Comparison of ENCODE assay signal across 1 cellular context in the genomic region with DNA sequence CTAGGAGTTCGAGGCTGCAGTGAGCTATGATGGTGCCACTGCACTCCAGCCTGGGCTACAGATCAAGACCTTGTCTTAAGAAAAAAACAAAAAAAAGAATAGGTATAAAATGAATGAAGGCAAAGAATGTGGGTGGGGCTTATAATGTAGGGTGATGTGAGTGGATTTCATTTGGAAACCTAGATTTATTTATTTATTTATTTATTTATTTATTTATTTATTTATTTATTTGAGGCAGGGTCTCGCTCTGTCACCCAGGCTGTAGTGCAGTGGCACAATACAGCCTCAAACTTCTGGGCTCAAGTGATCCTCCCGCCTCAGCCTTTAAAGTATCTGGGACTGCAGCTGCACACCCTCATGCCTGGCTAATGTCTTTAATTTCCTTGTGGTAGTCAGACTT.
TF ChIP-seq lines count a peak whose summit lies in the region.

No MANE protein-coding gene starts in this region.

TF ChIP-seq in HEK293, 187 proteins besides CTCF, POLR2A, EP300 and RAD21 (continued from another document):
- TF ChIP-seq, protein P1, sequence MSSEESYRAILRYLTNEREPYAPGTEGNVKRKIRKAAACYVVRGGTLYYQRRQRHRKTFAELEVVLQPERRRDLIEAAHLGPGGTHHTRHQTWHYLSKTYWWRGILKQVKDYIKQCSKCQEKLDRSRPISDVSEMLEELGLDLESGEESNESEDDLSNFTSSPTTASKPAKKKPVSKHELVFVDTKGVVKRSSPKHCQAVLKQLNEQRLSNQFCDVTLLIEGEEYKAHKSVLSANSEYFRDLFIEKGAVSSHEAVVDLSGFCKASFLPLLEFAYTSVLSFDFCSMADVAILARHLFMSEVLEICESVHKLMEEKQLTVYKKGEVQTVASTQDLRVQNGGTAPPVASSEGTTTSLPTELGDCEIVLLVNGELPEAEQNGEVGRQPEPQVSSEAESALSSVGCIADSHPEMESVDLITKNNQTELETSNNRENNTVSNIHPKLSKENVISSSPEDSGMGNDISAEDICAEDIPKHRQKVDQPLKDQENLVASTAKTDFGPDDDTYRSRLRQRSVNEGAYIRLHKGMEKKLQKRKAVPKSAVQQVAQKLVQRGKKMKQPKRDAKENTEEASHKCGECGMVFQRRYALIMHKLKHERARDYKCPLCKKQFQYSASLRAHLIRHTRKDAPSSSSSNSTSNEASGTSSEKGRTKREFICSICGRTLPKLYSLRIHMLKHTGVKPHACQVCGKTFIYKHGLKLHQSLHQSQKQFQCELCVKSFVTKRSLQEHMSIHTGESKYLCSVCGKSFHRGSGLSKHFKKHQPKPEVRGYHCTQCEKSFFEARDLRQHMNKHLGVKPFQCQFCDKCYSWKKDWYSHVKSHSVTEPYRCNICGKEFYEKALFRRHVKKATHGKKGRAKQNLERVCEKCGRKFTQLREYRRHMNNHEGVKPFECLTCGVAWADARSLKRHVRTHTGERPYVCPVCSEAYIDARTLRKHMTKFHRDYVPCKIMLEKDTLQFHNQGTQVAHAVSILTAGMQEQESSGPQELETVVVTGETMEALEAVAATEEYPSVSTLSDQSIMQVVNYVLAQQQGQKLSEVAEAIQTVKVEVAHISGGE (tag by site-specific recombination; conservative IDR thresholded peaks at IDR 0.05; ENCODE audit: low read depth) = peak; percentile 78
- TF ChIP-seq ZNF629 (tag by site-specific recombination; IDR thresholded peaks at IDR 0.05) = peak; percentile 43; the same call in 1 of the 2 replicates
- peak; percentile 89 for TF ChIP-seq ZNF555 (tag by site-specific recombination; conservative IDR thresholded peaks at IDR 0.05)
- peak; percentile 71 for TF ChIP-seq ZNF433 (tag by site-specific recombination; IDR thresholded peaks at IDR 0.05; ENCODE audit: low read depth)
- TF ChIP-seq ZNF560 (tag by site-specific recombination; IDR thresholded peaks at IDR 0.05; ENCODE audit: borderline replicate concordance) = peak; percentile 76; the same call in 1 of the 2 replicates
- TF ChIP-seq, protein P2, sequence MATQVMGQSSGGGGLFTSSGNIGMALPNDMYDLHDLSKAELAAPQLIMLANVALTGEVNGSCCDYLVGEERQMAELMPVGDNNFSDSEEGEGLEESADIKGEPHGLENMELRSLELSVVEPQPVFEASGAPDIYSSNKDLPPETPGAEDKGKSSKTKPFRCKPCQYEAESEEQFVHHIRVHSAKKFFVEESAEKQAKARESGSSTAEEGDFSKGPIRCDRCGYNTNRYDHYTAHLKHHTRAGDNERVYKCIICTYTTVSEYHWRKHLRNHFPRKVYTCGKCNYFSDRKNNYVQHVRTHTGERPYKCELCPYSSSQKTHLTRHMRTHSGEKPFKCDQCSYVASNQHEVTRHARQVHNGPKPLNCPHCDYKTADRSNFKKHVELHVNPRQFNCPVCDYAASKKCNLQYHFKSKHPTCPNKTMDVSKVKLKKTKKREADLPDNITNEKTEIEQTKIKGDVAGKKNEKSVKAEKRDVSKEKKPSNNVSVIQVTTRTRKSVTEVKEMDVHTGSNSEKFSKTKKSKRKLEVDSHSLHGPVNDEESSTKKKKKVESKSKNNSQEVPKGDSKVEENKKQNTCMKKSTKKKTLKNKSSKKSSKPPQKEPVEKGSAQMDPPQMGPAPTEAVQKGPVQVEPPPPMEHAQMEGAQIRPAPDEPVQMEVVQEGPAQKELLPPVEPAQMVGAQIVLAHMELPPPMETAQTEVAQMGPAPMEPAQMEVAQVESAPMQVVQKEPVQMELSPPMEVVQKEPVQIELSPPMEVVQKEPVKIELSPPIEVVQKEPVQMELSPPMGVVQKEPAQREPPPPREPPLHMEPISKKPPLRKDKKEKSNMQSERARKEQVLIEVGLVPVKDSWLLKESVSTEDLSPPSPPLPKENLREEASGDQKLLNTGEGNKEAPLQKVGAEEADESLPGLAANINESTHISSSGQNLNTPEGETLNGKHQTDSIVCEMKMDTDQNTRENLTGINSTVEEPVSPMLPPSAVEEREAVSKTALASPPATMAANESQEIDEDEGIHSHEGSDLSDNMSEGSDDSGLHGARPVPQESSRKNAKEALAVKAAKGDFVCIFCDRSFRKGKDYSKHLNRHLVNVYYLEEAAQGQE (tag by site-specific recombination; IDR thresholded peaks at IDR 0.05) = peak; percentile 67
- peak; percentile 96 for TF ChIP-seq ZNF426 (tag by site-specific recombination; IDR thresholded peaks at IDR 0.05)
- TF ChIP-seq ZFP37 (tag by site-specific recombination; IDR thresholded peaks at IDR 0.05) = peak; percentile 53; the same call in 1 of the 2 replicates
- peak; percentile 76 for TF ChIP-seq ZNF266 (tag by site-specific recombination; IDR thresholded peaks at IDR 0.05; ENCODE audit: low read depth)
- TF ChIP-seq ZXDB (tag by site-specific recombination; IDR thresholded peaks at IDR 0.05) = peak; percentile 72; the same call in 1 of the 2 replicates
- TF ChIP-seq ZNF404 (tag by site-specific recombination; IDR thresholded peaks at IDR 0.05) = 0 out of 2 replicates have a peak, but pooled peaks have one; percentile 67
- TF ChIP-seq ZBTB8A (tag by site-specific recombination; IDR thresholded peaks at IDR 0.05) = peak; percentile 78
- peak; percentile 77; the same call in 1 of the 2 replicates for TF ChIP-seq ZNF292 (tag by site-specific recombination; IDR thresholded peaks at IDR 0.05; ENCODE audit: borderline replicate concordance, low read depth)
- TF ChIP-seq ZNF16 (tag by site-specific recombination; IDR thresholded peaks at IDR 0.05; ENCODE audit: low read depth) = 0 out of 2 replicates have a peak, but pooled peaks have one; percentile 36
- TF ChIP-seq ZNF394 (tag by site-specific recombination; IDR thresholded peaks at IDR 0.05; ENCODE audit: borderline replicate concordance) = peak; percentile 94; the same call in 1 of the 2 replicates
- TF ChIP-seq GFI1B (tag by site-specific recombination; IDR thresholded peaks at IDR 0.05) = 0 out of 2 replicates have a peak, but pooled peaks have one; percentile 14
